Comparison of ENCODE assay signal across 1 cellular context in the genomic region with DNA sequence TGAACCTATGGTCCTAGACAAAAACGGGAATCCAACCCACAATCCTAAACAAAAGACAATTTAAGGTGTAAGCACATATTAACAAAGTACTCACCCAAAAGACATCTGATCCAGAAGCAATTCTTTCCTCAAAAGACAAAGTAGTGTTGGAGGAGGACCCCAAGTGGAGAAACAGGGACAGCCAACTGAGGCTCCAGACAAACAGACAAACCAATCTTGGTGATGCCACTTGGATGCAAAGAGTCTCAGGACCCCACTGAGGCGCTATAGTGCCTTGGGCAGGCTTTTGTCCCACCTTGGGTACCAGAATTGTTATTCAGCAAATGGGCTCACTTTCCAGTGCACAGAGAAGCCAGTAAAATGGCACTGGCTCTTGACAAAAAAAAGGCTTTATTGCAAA.
TF ChIP-seq lines count a peak whose summit lies in the region.

No MANE protein-coding gene starts in this region.

TF ChIP-seq in H1, 55 proteins besides CTCF, POLR2A, EP300 and RAD21 (continued from another document):
- TF ChIP-seq GTF2F1 (IDR thresholded peaks at IDR 0.05; ENCODE audit: borderline replicate concordance, low read depth, low read length) (no peak), RFX5 (IDR thresholded peaks at IDR 0.05; ENCODE audit: borderline replicate concordance, low read depth, low read length) (no peak), BCL11A (IDR thresholded peaks at IDR 0.05; ENCODE audit: low read depth in 2 of 2, low read length in 2 of 2) (no peak), SP1 (IDR thresholded peaks at IDR 0.05; ENCODE audit: low read depth, low read length) (no peak), CTBP2 (IDR thresholded peaks at IDR 0.05; ENCODE audit: borderline replicate concordance, insufficient read depth, insufficient read length, low read length) (no peak), SP4 (IDR thresholded peaks at IDR 0.05; ENCODE audit: low read length) (no peak), SIX5 (IDR thresholded peaks at IDR 0.05; ENCODE audit: low read depth, low read length) (no peak), NANOG (IDR thresholded peaks at IDR 0.05; ENCODE audit: insufficient read depth, low read depth, low read length, poor library complexity, severe bottlenecking) (no peak), CBX8 (IDR thresholded peaks at IDR 0.05; ENCODE audit: borderline replicate concordance, low read depth, low read length) (no peak), SP2 (IDR thresholded peaks at IDR 0.05; ENCODE audit: low read length) (no peak), JUND (IDR thresholded peaks at IDR 0.05; ENCODE audit: low read length) (no peak), SAP30 (IDR thresholded peaks at IDR 0.05; ENCODE audit: insufficient read depth, insufficient replicate concordance, low read length) (no peak), TCF12 (IDR thresholded peaks at IDR 0.05; ENCODE audit: low read depth, low read length) (no peak), BRCA1 (IDR thresholded peaks at IDR 0.05; ENCODE audit: low read depth, low read length) (no peak)
- TF ChIP-seq, protein P1, sequence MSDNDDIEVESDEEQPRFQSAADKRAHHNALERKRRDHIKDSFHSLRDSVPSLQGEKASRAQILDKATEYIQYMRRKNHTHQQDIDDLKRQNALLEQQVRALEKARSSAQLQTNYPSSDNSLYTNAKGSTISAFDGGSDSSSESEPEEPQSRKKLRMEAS (IDR thresholded peaks at IDR 0.05), result no peak
TF ChIP-seq in H1: peak in this region for 0.
